Comparison of ENCODE assay signal across 8 cellular contexts in the genomic region with DNA sequence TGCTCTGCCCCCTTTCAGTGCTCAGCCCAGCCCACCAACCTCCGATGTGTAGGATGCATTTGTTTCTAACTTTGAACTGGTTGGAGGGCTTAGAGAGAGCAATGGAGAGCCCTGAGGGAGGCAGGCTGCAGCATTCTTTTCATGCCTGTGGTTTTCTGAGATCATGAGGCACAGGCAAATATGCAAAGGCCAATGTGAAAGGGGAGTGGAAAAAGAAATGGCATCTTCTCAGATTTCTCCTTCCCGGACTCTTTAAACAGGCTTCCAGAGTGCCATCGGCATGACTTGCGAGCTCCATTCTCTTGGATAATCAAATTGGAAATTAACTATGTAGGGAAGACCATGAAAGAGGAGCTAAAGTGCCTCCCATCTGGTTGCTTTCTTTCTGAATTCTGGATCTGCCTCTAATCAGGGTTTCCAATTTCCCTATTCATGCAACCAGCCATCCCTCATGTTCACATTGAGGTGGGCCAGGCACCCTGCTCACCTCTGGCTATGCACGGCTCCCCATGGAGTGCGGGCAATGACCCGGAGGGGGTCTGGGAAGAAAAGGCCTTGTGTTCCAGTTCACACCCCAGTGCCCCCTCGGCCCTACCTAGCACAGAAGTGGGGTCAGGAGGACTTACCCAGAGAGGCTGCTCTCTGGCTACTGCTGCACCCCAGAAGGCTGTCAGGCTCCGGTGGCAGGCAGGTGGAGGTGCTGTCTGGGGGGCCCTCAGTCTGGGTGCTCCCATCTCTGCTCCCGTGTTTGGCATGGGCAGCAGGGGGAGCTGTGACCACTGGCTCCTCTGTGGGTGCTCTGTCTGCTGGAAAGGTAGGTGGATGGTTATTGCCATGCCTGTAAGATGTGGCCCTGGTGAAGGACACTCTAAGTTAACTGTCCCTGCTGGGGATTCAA. TPM values are rescaled to one million over a fixed set of nuclear protein-coding genes. Genes with fewer than 3 reads are reported as not detected.
DNase-seq lines count a peak whose midpoint lies in the region; ATAC-seq and TF ChIP-seq lines count a peak whose summit lies in the region.

No MANE protein-coding gene starts in this region.

- H3K4me3 ChIP-seq in HEK293 (ENCODE audit: low read depth, low read length) (no peak overlapping the region), cardiac muscle cell (no peak overlapping the region), skeletal muscle tissue (ENCODE audit: low read length in 3 of 3) (peak overlapping the region in 1 of 3 donors; percentile 52)

- no peaks in the 10 kb centered on the region for H3K4me1 Mint-ChIP-seq in activated T-helper 2 cell treated with anti-CD3 and anti-CD28 coated beads, Interferon-gamma antibody, Interleukin-2, Interleukin-4, amounts not matched to agents 10 μg/mL and 5 μg/mL and 100 μg/mL, durations not matched to agents 14 hours and 24 hours and 36 hours (ENCODE audit: low read depth)

- H3K9ac ChIP-seq in skeletal muscle tissue (ENCODE audit: low read depth in 1 of 3, low read length in 3 of 3) = peak overlapping the region in 2 of 3 donors; percentile 36 to 63

- no peaks in the 10 kb centered on the region for H3K27me3 ChIP-seq in cardiac muscle cell
- H3K27me3 ChIP-seq in skeletal muscle tissue (ENCODE audit: control insufficient read depth in 3 of 3, insufficient read depth in 3 of 3, low read length in 3 of 3) = no peaks in the 10 kb centered on the region

- no peak for ATAC-seq in HG03025 (IDR thresholded peaks at IDR 0.05; ENCODE audit: low FRiP score, unreplicated experiment)

- no peaks in the 10 kb centered on the region for H3K9me3 Mint-ChIP-seq in activated T-helper 2 cell treated with anti-CD3 and anti-CD28 coated beads, Interferon-gamma antibody, Interleukin-2, Interleukin-4, amounts not matched to agents 10 μg/mL and 5 μg/mL and 100 μg/mL, durations not matched to agents 14 hours and 24 hours and 36 hours

- peaks cover 3% of the 10 kb centered on the region for H3K27me3 Mint-ChIP-seq in activated T-helper 2 cell treated with anti-CD3 and anti-CD28 coated beads, Interferon-gamma antibody, Interleukin-2, Interleukin-4, amounts not matched to agents 10 μg/mL and 5 μg/mL and 100 μg/mL, durations not matched to agents 14 hours and 24 hours and 36 hours (ENCODE audit: low read depth)

- no peaks in the 10 kb centered on the region for H3K9me3 ChIP-seq in HEK293 (ENCODE audit: control insufficient read depth, insufficient read depth, low read depth, low read length)
- no peaks in the 10 kb centered on the region for H3K9me3 ChIP-seq in cardiac muscle cell (ENCODE audit: low read depth)
- no peaks in the 10 kb centered on the region for H3K9me3 ChIP-seq in skeletal muscle tissue (ENCODE audit: control insufficient read depth in 3 of 3, low read length in 3 of 3)

- H3K36me3 Mint-ChIP-seq in activated T-helper 2 cell treated with anti-CD3 and anti-CD28 coated beads, Interferon-gamma antibody, Interleukin-2, Interleukin-4, amounts not matched to agents 10 μg/mL and 5 μg/mL and 100 μg/mL, durations not matched to agents 14 hours and 24 hours and 36 hours (ENCODE audit: low read depth) = no peaks in the 10 kb centered on the region

- CTCF ChIA-PET in HEK293 (lab: Yijun Ruan, JAX) = interaction anchor here (0.6 to 1.2 kb wide), 4 partner anchors 20 to 423 kb away, joined by 3 to 6 read pairs (median 5); no protein-coding TSS in a partner anchor

- H3K27ac ChIP-seq in HEK293 (ENCODE audit: extremely low read depth, low read depth, low read length) (no peak overlapping the region), cardiac muscle cell (peak overlapping the region; percentile 99), skeletal muscle tissue (ENCODE audit: low read depth, low read length) (peak overlapping the region; percentile 56)

- DNase-seq in COLO668 (lab: John Stamatoyannopoulos, UW; ENCODE audit: unreplicated experiment) = peak; percentile 3
- DNase-seq in UCSD-AML1 (lab: John Stamatoyannopoulos, UW; ENCODE audit: unreplicated experiment) = peak; percentile 29
- peak; percentile 75 to 96 for DNase-seq in cardiac muscle cell (ENCODE audit: low read depth in 1 of 2, low spot score in 1 of 2)
- no peak for DNase-seq in activated T-helper 2 cell treated with anti-CD3 and anti-CD28 coated beads, Interferon-gamma antibody, Interleukin-2, Interleukin-4, amounts not matched to agents 10 μg/mL and 5 μg/mL and 100 μg/mL, durations not matched to agents 14 hours and 24 hours and 36 hours (ENCODE audit: low spot score)
- no peak for DNase-seq in T-helper 2 cell

- no peak overlapping the region for H3K4me3 Mint-ChIP-seq in activated T-helper 2 cell treated with anti-CD3 and anti-CD28 coated beads, Interferon-gamma antibody, Interleukin-2, Interleukin-4, amounts not matched to agents 10 μg/mL and 5 μg/mL and 100 μg/mL, durations not matched to agents 14 hours and 24 hours and 36 hours (ENCODE audit: low read depth)

- no peak overlapping the region for H3K27ac Mint-ChIP-seq in activated T-helper 2 cell treated with anti-CD3 and anti-CD28 coated beads, Interferon-gamma antibody, Interleukin-2, Interleukin-4, amounts not matched to agents 10 μg/mL and 5 μg/mL and 100 μg/mL, durations not matched to agents 14 hours and 24 hours and 36 hours

- intact Hi-C loops in activated T-helper 2 cell treated with anti-CD3 and anti-CD28 coated beads, Interferon-gamma antibody, Interleukin-2, Interleukin-4, amounts not matched to agents 10 μg/mL and 5 μg/mL and 100 μg/mL, durations not matched to agents 14 hours and 24 hours and 36 hours (cut with micrococcal nuclease) = no loop called here

- H3K4me1 ChIP-seq in HEK293 (ENCODE audit: control insufficient read depth, insufficient read depth, low read length) = no peaks in the 10 kb centered on the region; the same call in 1 of the 2 replicates
- peaks cover 21% of the 10 kb centered on the region for H3K4me1 ChIP-seq in cardiac muscle cell (ENCODE audit: low read depth)
- H3K4me1 ChIP-seq in skeletal muscle tissue (ENCODE audit: control insufficient read depth in 3 of 3, insufficient read depth in 3 of 3, low read length in 3 of 3) = peaks cover 90 to 94% (median 92%) of the 10 kb centered on the region in 3 donors

- POLR2A ChIA-PET in HEK293 (lab: Yijun Ruan, JAX) = interaction anchor here (0.6 to 4.0 kb wide), 8 partner anchors 9 to 49 kb away, joined by 3 to 29 read pairs (median 6); partner anchors contain the start of gene AMOTL2

- H3K36me3 ChIP-seq in HEK293 (ENCODE audit: control insufficient read depth in 2 of 2, insufficient read depth in 1 of 2, low read length in 2 of 2) (peaks cover 0 to 86% of the 10 kb centered on the region in 2 experiments; a peak in 2 of 3 replicates), cardiac muscle cell (peaks cover 54% of the 10 kb centered on the region), skeletal muscle tissue (ENCODE audit: control insufficient read depth in 3 of 3, insufficient read depth in 3 of 3, low read length in 3 of 3) (peaks cover 56 to 85% (median 80%) of the 10 kb centered on the region in 3 donors)

- TF ChIP-seq CTCF in HEK293 (tag by site-specific recombination; IDR thresholded peaks at IDR 0.05) = no peak
- TF ChIP-seq CTCF in cardiac muscle cell (IDR thresholded peaks at IDR 0.05; ENCODE audit: low read depth, low read length) = peak; percentile 50

TF ChIP-seq in HEK293, 187 proteins besides CTCF, POLR2A, EP300 and RAD21 (continues in another document):
- TF ChIP-seq FEZF1 (tag by site-specific recombination; IDR thresholded peaks at IDR 0.05) (peak; percentile 69), SP7 (tag by site-specific recombination; IDR thresholded peaks at IDR 0.05) (0 out of 2 replicates have a peak, but pooled peaks have one; percentile 38), ZNF423 (tag by site-specific recombination; IDR thresholded peaks at IDR 0.05) (0 out of 2 replicates have a peak, but pooled peaks have one; percentile 15), PRDM1 (tag by site-specific recombination; IDR thresholded peaks at IDR 0.05) (peak; percentile 77), WT1 (tag by site-specific recombination; IDR thresholded peaks at IDR 0.05) (peak; percentile 77), ZNF37A (tag by site-specific recombination; IDR thresholded peaks at IDR 0.05) (no peak), ZBTB17 (tag by site-specific recombination; IDR thresholded peaks at IDR 0.05) (peak; percentile 55), GLIS1 (tag by site-specific recombination; IDR thresholded peaks at IDR 0.05) (peak; percentile 82), ZNF350 (tag by site-specific recombination; IDR thresholded peaks at IDR 0.05) (no peak)
- TF ChIP-seq, protein P1, sequence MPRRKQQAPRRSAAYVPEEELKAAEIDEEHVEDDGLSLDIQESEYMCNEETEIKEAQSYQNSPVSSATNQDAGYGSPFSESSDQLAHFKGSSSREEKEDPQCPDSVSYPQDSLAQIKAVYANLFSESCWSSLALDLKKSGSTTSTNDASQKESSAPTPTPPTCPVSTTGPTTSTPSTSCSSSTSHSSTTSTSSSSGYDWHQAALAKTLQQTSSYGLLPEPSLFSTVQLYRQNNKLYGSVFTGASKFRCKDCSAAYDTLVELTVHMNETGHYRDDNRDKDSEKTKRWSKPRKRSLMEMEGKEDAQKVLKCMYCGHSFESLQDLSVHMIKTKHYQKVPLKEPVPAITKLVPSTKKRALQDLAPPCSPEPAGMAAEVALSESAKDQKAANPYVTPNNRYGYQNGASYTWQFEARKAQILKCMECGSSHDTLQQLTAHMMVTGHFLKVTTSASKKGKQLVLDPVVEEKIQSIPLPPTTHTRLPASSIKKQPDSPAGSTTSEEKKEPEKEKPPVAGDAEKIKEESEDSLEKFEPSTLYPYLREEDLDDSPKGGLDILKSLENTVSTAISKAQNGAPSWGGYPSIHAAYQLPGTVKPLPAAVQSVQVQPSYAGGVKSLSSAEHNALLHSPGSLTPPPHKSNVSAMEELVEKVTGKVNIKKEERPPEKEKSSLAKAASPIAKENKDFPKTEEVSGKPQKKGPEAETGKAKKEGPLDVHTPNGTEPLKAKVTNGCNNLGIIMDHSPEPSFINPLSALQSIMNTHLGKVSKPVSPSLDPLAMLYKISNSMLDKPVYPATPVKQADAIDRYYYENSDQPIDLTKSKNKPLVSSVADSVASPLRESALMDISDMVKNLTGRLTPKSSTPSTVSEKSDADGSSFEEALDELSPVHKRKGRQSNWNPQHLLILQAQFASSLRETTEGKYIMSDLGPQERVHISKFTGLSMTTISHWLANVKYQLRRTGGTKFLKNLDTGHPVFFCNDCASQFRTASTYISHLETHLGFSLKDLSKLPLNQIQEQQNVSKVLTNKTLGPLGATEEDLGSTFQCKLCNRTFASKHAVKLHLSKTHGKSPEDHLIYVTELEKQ (tag by site-specific recombination; IDR thresholded peaks at IDR 0.05; ENCODE audit: borderline replicate concordance) = no peak

RNA-seq across cellular contexts. Expression of gene AMOTL2, which starts 16.1 kb away (rescaled TPM):
- 64.2 and 103 TPM in 2 replicates for total RNA-seq in cardiac muscle cell
- polyA plus RNA-seq in cardiac muscle cell = 26.7 and 32.1 TPM in 2 replicates
- 56.9 TPM for total RNA-seq in skeletal muscle tissue
- not detected in 2 replicates for total RNA-seq in activated T-helper 2 cell treated with anti-CD3 and anti-CD28 coated beads, Interferon-gamma antibody, Interleukin-2, Interleukin-4, amounts not matched to agents 10 μg/mL and 5 μg/mL and 100 μg/mL, durations not matched to agents 14 hours and 24 hours and 36 hours

Comparison
In these comparisons a context has a peak if more than half of its experiments do, and no peak if none do; other contexts are left out.
1. DNase-seq: peak in COLO668 (single experiment), UCSD-AML1 (single experiment) and cardiac muscle cell (2 of 2); none in activated T-helper 2 cell treated with anti-CD3 and anti-CD28 coated beads, Interferon-gamma antibody, Interleukin-2, Interleukin-4, amounts not matched to agents 10 μg/mL and 5 μg/mL and 100 μg/mL, durations not matched to agents 14 hours and 24 hours and 36 hours (single experiment) and T-helper 2 cell (0 of 5).
2. RNA of gene AMOTL2, which starts 16.1 kb away (total RNA-seq): 64.2 to 103 TPM in cardiac muscle cell and 56.9 TPM in skeletal muscle tissue (single experiment); not detected in activated T-helper 2 cell treated with anti-CD3 and anti-CD28 coated beads, Interferon-gamma antibody, Interleukin-2, Interleukin-4, amounts not matched to agents 10 μg/mL and 5 μg/mL and 100 μg/mL, durations not matched to agents 14 hours and 24 hours and 36 hours; every median in the first group is over 10 times any median in the second.